In genomic region chr6:125986956-125987617, GRCh38 we compare ENCODE assay signal across 8 cellular contexts. TPM values are rescaled to one million over a fixed set of nuclear protein-coding genes. Genes with fewer than 3 reads are reported as not detected.
A peak's percentile ranks its signal among the peaks of the same experiment; 100 is the strongest.
DNase-seq lines count a peak whose midpoint lies in the region; ATAC-seq and TF ChIP-seq lines count a peak whose summit lies in the region.

No MANE protein-coding gene starts in this region.

- WGBS in psoas muscle, 3 donors = 17 to 18% (median 18%) methylated on average over 11 of the region's 11 CpGs

- ATAC-seq in GM19324 (IDR thresholded peaks at IDR 0.05; ENCODE audit: low FRiP score, unreplicated experiment) (peak; percentile 27), HG03280 (IDR thresholded peaks at IDR 0.05; ENCODE audit: unreplicated experiment) (peak; percentile 36), psoas muscle (peak in 3 of 4 donors; percentile 23 to 44 (median 30))

- H3K27me3 Mint-ChIP-seq in progenitor cell of endocrine pancreas = no peaks in the 10 kb centered on the region

- H3K27me3 ChIP-seq in BE2C = no peaks in the 10 kb centered on the region
- no peaks in the 10 kb centered on the region for H3K27me3 ChIP-seq in SJCRH30
- H3K27me3 ChIP-seq in psoas muscle (ENCODE audit: insufficient read depth in 3 of 3, low read length in 2 of 3) = no peaks in the 10 kb centered on the region

- H3K9me3 ChIP-seq in BE2C = no peaks in the 10 kb centered on the region
- no peaks in the 10 kb centered on the region for H3K9me3 ChIP-seq in SJCRH30 (replicated peaks)
- no peaks in the 10 kb centered on the region for H3K9me3 ChIP-seq in psoas muscle

- H3K4me3 ChIP-seq in BE2C (ENCODE audit: low read depth, low read length) (peak overlapping the region; percentile 96), SJCRH30 (peak overlapping the region; percentile 82), psoas muscle (peak overlapping the region; percentile 76)

- H3K36me3 ChIP-seq in BE2C (no peaks in the 10 kb centered on the region), SJCRH30 (no peaks in the 10 kb centered on the region), psoas muscle (ENCODE audit: insufficient read depth in 1 of 2, low read depth in 1 of 2) (peaks cover 0 to 1% of the 10 kb centered on the region in 2 donors)

- intact Hi-C loops in psoas muscle (cut with DNase I) = no loop called here

- H3K27ac ChIP-seq in SJCRH30 (peak overlapping the region; percentile 51), psoas muscle (peak overlapping the region; percentile 82)

- DNase-seq in BE2C (no peak), SJCRH30 (no peak), fibroblast of the conjunctiva (ENCODE audit: low read depth) (peak; percentile 5), psoas muscle (no peak), progenitor cell of endocrine pancreas (ENCODE audit: low spot score, unreplicated experiment) (no peak)
- DNase-seq in stimulated activated naive CD4-positive, alpha-beta T cell treated with Interleukin-2 at 50 U/mL for 16 hours (lab: John Stamatoyannopoulos, UW) = no peak

- peaks cover 13% of the 10 kb centered on the region for H3K4me1 Mint-ChIP-seq in progenitor cell of endocrine pancreas (ENCODE audit: low read depth)

- TF ChIP-seq CTCF in BE2C (IDR thresholded peaks at IDR 0.05; ENCODE audit: low read depth, low read length) (no peak), psoas muscle (IDR thresholded peaks at IDR 0.05) (no peak), progenitor cell of endocrine pancreas (IDR thresholded peaks at IDR 0.05; ENCODE audit: unreplicated experiment) (no peak)

- no peaks in the 10 kb centered on the region for H3K9me3 Mint-ChIP-seq in progenitor cell of endocrine pancreas (ENCODE audit: low read depth)

- H3K4me3 Mint-ChIP-seq in progenitor cell of endocrine pancreas (ENCODE audit: low read depth) = no peak overlapping the region

- H3K27ac Mint-ChIP-seq in progenitor cell of endocrine pancreas = no peak overlapping the region

- no peaks in the 10 kb centered on the region for H3K4me1 ChIP-seq in BE2C
- peaks cover 14% of the 10 kb centered on the region for H3K4me1 ChIP-seq in SJCRH30
- peaks cover 5% of the 10 kb centered on the region for H3K4me1 ChIP-seq in psoas muscle

- no peaks in the 10 kb centered on the region for H3K36me3 Mint-ChIP-seq in progenitor cell of endocrine pancreas (ENCODE audit: insufficient read depth)

RNA-seq across cellular contexts. Expression of gene TRMT11, which starts 0.7 kb away (rescaled TPM):
- 19.5 TPM for polyA plus RNA-seq in BE2C (2012; ENCODE audit: insufficient read depth, insufficient read length, low read depth)
- 29.0 and 30.2 TPM in 2 replicates for total RNA-seq in SJCRH30 (2014; rRNA removed; shearing (Covaris generic))
- total RNA-seq in psoas muscle (1 to 10 TPM; 7.1 to 9.3 (median 8.6) TPM), progenitor cell of endocrine pancreas (25.1 and 32.9 TPM in 2 replicates)
- 1 to 10 TPM; 4.1 to 7.8 (median 6.2) TPM for polyA plus RNA-seq in psoas muscle

RNA-seq across cellular contexts. Expression of gene HINT3, which starts 30.5 kb away (rescaled TPM):
- 15.8 TPM for polyA plus RNA-seq in BE2C (2012; ENCODE audit: insufficient read depth, insufficient read length, low read depth)
- total RNA-seq in SJCRH30 (2014; rRNA removed; shearing (Covaris generic)) = 7.9 and 8.8 TPM in 2 replicates
- total RNA-seq in psoas muscle (10 to 100 TPM; 55.2 to 79.9 (median 59.5) TPM), progenitor cell of endocrine pancreas (20.7 and 20.9 TPM in 2 replicates)
- polyA plus RNA-seq in psoas muscle = 10 to 100 TPM; 24.0 to 79.4 (median 40.8) TPM
